23 cellular contexts compared by ENCODE assay signal in the genomic region with DNA sequence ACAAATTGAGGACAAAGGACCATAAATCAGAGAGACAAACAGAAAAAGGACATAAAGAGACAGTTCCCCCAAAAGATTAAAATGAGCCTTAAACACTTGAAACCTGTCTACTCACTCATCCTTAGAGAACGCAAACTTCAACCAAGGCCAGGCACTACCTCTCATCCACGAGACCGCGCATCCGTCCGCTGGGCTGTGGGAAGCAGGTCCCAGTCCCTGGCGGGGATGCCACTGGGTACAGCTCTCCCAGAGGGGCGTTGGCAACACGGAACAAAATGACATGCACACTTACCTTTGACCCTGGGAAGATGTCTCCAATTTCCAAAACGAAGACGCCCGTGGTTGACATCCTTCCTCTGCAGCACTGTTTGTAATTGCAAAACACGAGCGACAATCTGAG. TPM values are rescaled to one million over a fixed set of nuclear protein-coding genes. Genes with fewer than 3 reads are reported as not detected.
A peak's percentile ranks its signal among the peaks of the same experiment; 100 is the strongest.
DNase-seq lines count a peak whose midpoint lies in the region; ATAC-seq, FAIRE-seq and TF ChIP-seq lines count a peak whose summit lies in the region.
"Had no signal": no experiment of that assay in that cellular context is flagged by ENCODE, and none has a peak within 500 bp of the region (broad histone marks: within the 10 kb centered on the region; RNA-seq: fewer than 3 reads in every experiment).

No MANE protein-coding gene starts in this region.

- CTCF ChIA-PET in IMR-90 (lab: Yijun Ruan, JAX): no interaction called here

- 0 out of 2 replicates have a peak overlapping the region, but pooled peaks have one; percentile 19 for H2BK120ac ChIP-seq in IMR-90 (ENCODE audit: low read depth, low read length)

- DNase-seq in IMR-90 (no peak), endothelial cell (ENCODE audit: low spot score) (no peak), neural progenitor cell (ENCODE audit: low spot score) (no peak), SKM-1 treated with dmso at 0.1 percent for 144 hours (lab: John Stamatoyannopoulos, UW; ENCODE audit: unreplicated experiment) (no peak), GM12892 (ENCODE audit: insufficient read length) (no peak)
- DNase-seq in effector memory CD4-positive, alpha-beta T cell: no peak
- DNase-seq: Caco-2; CD4-positive, CD25-positive, alpha-beta regulatory T cell; CD8-positive, alpha-beta T cell; DMS79; EL; GDM1; GOT3; HFFc6 had no signal

- H3K56ac ChIP-seq in IMR-90 (ENCODE audit: extremely low read depth, insufficient read depth, low read length): no peak overlapping the region

- H3K9me3 ChIP-seq in IMR-90 (ENCODE audit: control insufficient read depth, insufficient read depth, low read length): peaks cover 2% of the 10 kb centered on the region
- H3K9me3 ChIP-seq in neural progenitor cell (ENCODE audit: low read depth): no peaks in the 10 kb centered on the region
- H3K9me3 ChIP-seq in effector memory CD4-positive, alpha-beta T cell (ENCODE audit: control insufficient read depth, low read length): no peaks in the 10 kb centered on the region
- H3K9me3 ChIP-seq: BLaER1, Caco-2, HAP-1 had no signal

- H3K36me3 ChIP-seq in IMR-90 (ENCODE audit: control insufficient read depth, insufficient read depth, low read length) (no peaks in the 10 kb centered on the region), neural progenitor cell (no peaks in the 10 kb centered on the region)
- H3K36me3 ChIP-seq in effector memory CD4-positive, alpha-beta T cell (ENCODE audit: control insufficient read depth, insufficient read depth, low read length): no peaks in the 10 kb centered on the region
- H3K36me3 ChIP-seq: BLaER1, HAP-1 had no signal

- no peak overlapping the region for H3K4me3 ChIP-seq in IMR-90 (ENCODE audit: insufficient read depth, low read depth, low read length)
- no peak overlapping the region for H3K4me3 ChIP-seq in neural progenitor cell
- no peak overlapping the region for H3K4me3 ChIP-seq in effector memory CD4-positive, alpha-beta T cell (ENCODE audit: insufficient read depth, low read depth, low read length, poor library complexity, severe bottlenecking)
- H3K4me3 ChIP-seq: BLaER1, GM12878, HAP-1 had no signal

- in situ Hi-C loops in IMR-90 (cut with MboI; ENCODE audit: low sequenced_read_pairs): no loop called here

- TF ChIP-seq POLR2A in IMR-90 (IDR thresholded peaks at IDR 0.05; ENCODE audit: low read depth, low read length) (no peak), GM12892 (IDR thresholded peaks at IDR 0.05; ENCODE audit: low read depth, low read length) (no peak)

- no peak for FAIRE-seq in GM12892 (lab: Jason Lieb, UNC)
- FAIRE-seq: A204.1, GM12878, GM18507, H54 had no signal

- H3K27me3 ChIP-seq in IMR-90 (ENCODE audit: control insufficient read depth, insufficient read depth, low read length): no peaks in the 10 kb centered on the region
- no peaks in the 10 kb centered on the region for H3K27me3 ChIP-seq in neural progenitor cell
- H3K27me3 ChIP-seq in effector memory CD4-positive, alpha-beta T cell (replicated peaks; ENCODE audit: control insufficient read depth, insufficient read depth, low read length, poor library complexity, severe bottlenecking): peaks cover 10% of the 10 kb centered on the region
- H3K27me3 ChIP-seq: BLaER1 had no signal

- H3K9me3 Mint-ChIP-seq in endothelial cell (ENCODE audit: unreplicated experiment) (no peaks in the 10 kb centered on the region), neural progenitor cell (peaks cover 6% of the 10 kb centered on the region)
- H3K9me3 Mint-ChIP-seq: CD4-positive, CD25-positive, alpha-beta regulatory T cell; CD8-positive, alpha-beta T cell; HFFc6 had no signal

- H3K79me2 ChIP-seq in neural progenitor cell (ENCODE audit: low read depth): no peaks in the 10 kb centered on the region

- TF ChIP-seq RAD21 in IMR-90 (IDR thresholded peaks at IDR 0.05; ENCODE audit: low read length): no peak

- no peak overlapping the region for H4K5ac ChIP-seq in IMR-90 (ENCODE audit: low read depth, low read length)

- H3K4me1 Mint-ChIP-seq in endothelial cell (ENCODE audit: unreplicated experiment) (peaks cover 32% of the 10 kb centered on the region), neural progenitor cell (peaks cover 34% of the 10 kb centered on the region)
- H3K4me1 Mint-ChIP-seq: B cell; CD4-positive, CD25-positive, alpha-beta regulatory T cell had no signal

- no peak overlapping the region for H2AK9ac ChIP-seq in IMR-90 (replicated peaks; ENCODE audit: low read depth, low read length, poor library complexity)

- no peak overlapping the region for H3K9ac ChIP-seq in IMR-90 (ENCODE audit: low read depth, low read length)
- no peak overlapping the region for H3K9ac ChIP-seq in neural progenitor cell
- H3K9ac ChIP-seq: BLaER1 had no signal

- no peaks in the 10 kb centered on the region for H3F3A ChIP-seq in neural progenitor cell (ENCODE audit: low read depth)

- no TSS peak for BruUV-seq in IMR-90 (replicated peaks; lab: Mats Ljungman, UMichigan)

- H3K4me1 ChIP-seq in IMR-90 (ENCODE audit: control insufficient read depth, insufficient read depth, low read length) (peaks cover 17% of the 10 kb centered on the region), neural progenitor cell (no peaks in the 10 kb centered on the region)
- H3K4me1 ChIP-seq in effector memory CD4-positive, alpha-beta T cell (ENCODE audit: control insufficient read depth, insufficient read depth, low read length, poor library complexity, severe bottlenecking): no peaks in the 10 kb centered on the region
- H3K4me1 ChIP-seq: Caco-2, HAP-1 had no signal

- peak overlapping the region; percentile 16 for H3K27ac Mint-ChIP-seq in endothelial cell (ENCODE audit: unreplicated experiment)
- peak overlapping the region; percentile 10 for H3K27ac Mint-ChIP-seq in neural progenitor cell
- H3K27ac Mint-ChIP-seq: B cell; CD8-positive, alpha-beta T cell; HFFc6 had no signal

- H2BK5ac ChIP-seq in IMR-90 (ENCODE audit: low read depth, low read length, poor library complexity, severe bottlenecking): no peak overlapping the region

- dilution Hi-C loops in IMR-90 (cut with HindIII; ENCODE audit: low sequenced_read_pairs, unreplicated experiment): no loop called here

- POLR2A ChIA-PET in IMR-90 (lab: Charles Lee; ENCODE audit: unreplicated experiment): no interaction called here

- no peak overlapping the region for H3K4me2 ChIP-seq in IMR-90 (ENCODE audit: low read depth, low read length)
- no peak overlapping the region for H3K4me2 ChIP-seq in neural progenitor cell

- no peak overlapping the region; the same call in 1 of the 2 replicates for H2BK20ac ChIP-seq in IMR-90 (ENCODE audit: low read depth, low read length)

- H3K4ac ChIP-seq in IMR-90 (ENCODE audit: low read depth, low read length): no peak overlapping the region

- intact Hi-C loops in IMR-90 (cut with micrococcal nuclease): no loop called here

- H3K14ac ChIP-seq in IMR-90 (replicated peaks; ENCODE audit: low read depth, low read length): no peak overlapping the region

- H3K27ac ChIP-seq in IMR-90 (ENCODE audit: insufficient read depth, low read length) (no peak overlapping the region), neural progenitor cell (no peak overlapping the region)
- no peak overlapping the region for H3K27ac ChIP-seq in effector memory CD4-positive, alpha-beta T cell (ENCODE audit: insufficient read depth, low read length, poor library complexity, severe bottlenecking)
- H3K27ac ChIP-seq: 22Rv1, BLaER1, C4-2B had no signal

- peaks cover 2% of the 10 kb centered on the region for H3K36me3 Mint-ChIP-seq in endothelial cell (ENCODE audit: low read depth, unreplicated experiment)
- H3K36me3 Mint-ChIP-seq in neural progenitor cell: no peaks in the 10 kb centered on the region
- H3K36me3 Mint-ChIP-seq: CD4-positive, CD25-positive, alpha-beta regulatory T cell; CD8-positive, alpha-beta T cell had no signal

- H4K91ac ChIP-seq in IMR-90 (ENCODE audit: insufficient read depth, low read depth, low read length): peak overlapping the region; percentile 31; the same call in 1 of the 2 replicates

- H3K27me3 Mint-ChIP-seq in endothelial cell (ENCODE audit: unreplicated experiment) (peaks cover 11% of the 10 kb centered on the region), neural progenitor cell (ENCODE audit: insufficient read depth, low read depth) (peaks cover 6% of the 10 kb centered on the region)

- no peak for TF ChIP-seq CTCF in IMR-90 (conservative IDR thresholded peaks at IDR 0.05; ENCODE audit: low read depth, low read length)
- no peak for TF ChIP-seq CTCF in endothelial cell (IDR thresholded peaks at IDR 0.05; ENCODE audit: unreplicated experiment)
- no peak for TF ChIP-seq CTCF in neural progenitor cell (IDR thresholded peaks at IDR 0.05)

- no peak overlapping the region for H3K18ac ChIP-seq in IMR-90 (ENCODE audit: low read depth, low read length)

- 98% methylated on average over 6 of the region's 14 CpGs; no CpG with 5 or more reads in 1 of the 2 experiments for WGBS in IMR-90 (ENCODE audit: extremely low coverage in 2 of 2, insufficient read length in 1 of 2), 2 experiments

- ATAC-seq in IMR-90 (ENCODE audit: low read depth): no peak
- ATAC-seq: CD8-positive, alpha-beta T cell; GM12878 had no signal

- H2AFZ ChIP-seq in IMR-90 (replicated peaks; ENCODE audit: low read length, poor library complexity): no peak overlapping the region
- no peak overlapping the region for H2AFZ ChIP-seq in neural progenitor cell (replicated peaks)

- no peak overlapping the region for H3K4me3 Mint-ChIP-seq in endothelial cell (ENCODE audit: unreplicated experiment)
- peak overlapping the region; percentile 8 for H3K4me3 Mint-ChIP-seq in neural progenitor cell
- H3K4me3 Mint-ChIP-seq: B cell; CD8-positive, alpha-beta T cell; HFFc6 had no signal

- H4K8ac ChIP-seq in IMR-90 (ENCODE audit: low read depth in 2 of 2, low read length in 2 of 2): no peak overlapping the region

- H3K9me1 ChIP-seq in IMR-90 (ENCODE audit: insufficient read depth, low read length): peaks cover 11% of the 10 kb centered on the region

- peaks cover 2 to 5% of the 10 kb centered on the region in 2 experiments; a peak in 3 of 4 replicates for H3K79me1 ChIP-seq in IMR-90 (ENCODE audit: low read depth in 1 of 2, low read length in 2 of 2)

- H4K20me1 ChIP-seq in IMR-90 (ENCODE audit: insufficient read depth, low read length) (no peaks in the 10 kb centered on the region), neural progenitor cell (ENCODE audit: low read depth) (no peaks in the 10 kb centered on the region)
- H4K20me1 ChIP-seq: BLaER1 had no signal

- H2BK15ac ChIP-seq in IMR-90 (ENCODE audit: low read depth, low read length): no peak overlapping the region

- peak overlapping the region; percentile 76; the same call in 1 of the 2 replicates for H2AK5ac ChIP-seq in IMR-90 (ENCODE audit: low read depth, low read length)

- H3K23ac ChIP-seq in IMR-90 (ENCODE audit: low read depth, low read length): no peak overlapping the region

TF ChIP-seq in IMR-90, 13 proteins besides CTCF, POLR2A, EP300 and RAD21 (continues in another document):
- TF ChIP-seq MAZ (IDR thresholded peaks at IDR 0.05; ENCODE audit: borderline replicate concordance, low read depth, low read length): no peak
- no peak for TF ChIP-seq BHLHE40 (IDR thresholded peaks at IDR 0.05; ENCODE audit: low read depth, low read length)

RNA-seq across cellular contexts. Expression of a gene that starts 16.5 kb away (rescaled TPM):
- total RNA-seq in IMR-90 (2012; rRNA removed) (39.7 and 39.8 TPM in 2 replicates), endothelial cell (ENCODE audit: unreplicated experiment) (14.5 TPM), neural progenitor cell (ENCODE audit: low replicate concordance) (5.1 and 8.4 TPM in 2 replicates)
- 45.5 and 47.3 TPM in 2 replicates for polyA plus RNA-seq in IMR-90 (2012; rRNA removed)
- polyA plus RNA-seq in IMR-90 (2012; cell fraction: cytosol; rRNA removed): 18.2 and 29.3 TPM in 2 replicates
- polyA plus RNA-seq in IMR-90 (2012; cell fraction: nucleus; rRNA removed; ENCODE audit: low replicate concordance): 152 and 210 TPM in 2 replicates
- 2.0 TPM for polyA plus RNA-seq in GM12892 (2012; ENCODE audit: missing spikeins)
